ENCODE assay signal across 1 cellular context in the genomic region with DNA sequence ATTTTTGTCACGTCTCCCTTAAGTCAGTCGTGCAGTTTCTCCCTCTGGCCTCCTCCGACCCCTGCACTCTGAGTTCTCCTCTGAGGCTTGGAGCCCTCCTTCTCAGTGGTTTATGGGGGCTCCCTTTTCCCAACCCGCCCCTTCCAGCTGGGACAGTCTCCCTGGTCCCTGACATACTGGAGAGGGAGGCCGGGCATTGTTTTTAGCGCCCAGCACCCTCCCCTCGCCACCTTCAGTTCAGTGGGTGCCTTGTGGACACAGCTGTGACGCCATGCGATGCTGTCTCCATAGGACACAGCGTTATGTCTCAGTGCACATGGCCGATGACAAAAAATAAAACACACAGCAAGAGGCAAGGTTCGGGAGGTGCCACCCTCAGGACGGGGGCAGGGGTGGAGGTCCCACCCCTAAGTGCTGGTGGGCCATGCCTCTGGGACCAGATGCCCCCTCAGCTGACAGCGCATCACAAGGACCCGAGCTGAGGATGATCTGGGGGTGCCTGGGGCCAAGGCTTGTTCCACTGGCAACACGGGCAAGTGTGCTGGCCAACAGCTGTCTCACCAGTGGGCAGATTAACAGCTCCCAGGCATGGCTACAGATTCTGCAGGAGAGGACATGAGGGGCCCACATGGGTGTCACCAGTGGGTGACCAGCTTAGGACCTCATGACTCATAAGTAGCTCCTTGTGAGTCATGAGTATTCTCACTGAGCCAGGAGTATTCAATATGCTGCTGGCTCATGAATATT.
TF ChIP-seq lines count a peak whose summit lies in the region.

No MANE protein-coding gene starts in this region.

TF ChIP-seq in GM23338, 12 proteins besides CTCF, POLR2A, EP300 and RAD21 (continued from another document):
- TF ChIP-seq, protein P1, sequence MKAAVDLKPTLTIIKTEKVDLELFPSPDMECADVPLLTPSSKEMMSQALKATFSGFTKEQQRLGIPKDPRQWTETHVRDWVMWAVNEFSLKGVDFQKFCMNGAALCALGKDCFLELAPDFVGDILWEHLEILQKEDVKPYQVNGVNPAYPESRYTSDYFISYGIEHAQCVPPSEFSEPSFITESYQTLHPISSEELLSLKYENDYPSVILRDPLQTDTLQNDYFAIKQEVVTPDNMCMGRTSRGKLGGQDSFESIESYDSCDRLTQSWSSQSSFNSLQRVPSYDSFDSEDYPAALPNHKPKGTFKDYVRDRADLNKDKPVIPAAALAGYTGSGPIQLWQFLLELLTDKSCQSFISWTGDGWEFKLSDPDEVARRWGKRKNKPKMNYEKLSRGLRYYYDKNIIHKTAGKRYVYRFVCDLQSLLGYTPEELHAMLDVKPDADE (IDR thresholded peaks at IDR 0.05): no peak
- TF ChIP-seq ZNF114 (CRISPR knock-in tag; IDR thresholded peaks at IDR 0.05): no peak
- no peak for TF ChIP-seq EZH2 (IDR thresholded peaks at IDR 0.05; ENCODE audit: low read depth, unreplicated experiment)
- no peak for TF ChIP-seq NANOG (IDR thresholded peaks at IDR 0.05; ENCODE audit: borderline replicate concordance)
- TF ChIP-seq ZNF331 (CRISPR knock-in tag; IDR thresholded peaks at IDR 0.05; ENCODE audit: low read depth): no peak
- no peak for TF ChIP-seq STAT1 (IDR thresholded peaks at IDR 0.05; ENCODE audit: unreplicated experiment)
- TF ChIP-seq JUNB (IDR thresholded peaks at IDR 0.05; ENCODE audit: unreplicated experiment): no peak
- TF ChIP-seq POLR2AphosphoS5 (IDR thresholded peaks at IDR 0.05; ENCODE audit: low read depth): no peak
- TF ChIP-seq ZNF462 (CRISPR knock-in tag; IDR thresholded peaks at IDR 0.05): no peak
